In the genomic region with DNA sequence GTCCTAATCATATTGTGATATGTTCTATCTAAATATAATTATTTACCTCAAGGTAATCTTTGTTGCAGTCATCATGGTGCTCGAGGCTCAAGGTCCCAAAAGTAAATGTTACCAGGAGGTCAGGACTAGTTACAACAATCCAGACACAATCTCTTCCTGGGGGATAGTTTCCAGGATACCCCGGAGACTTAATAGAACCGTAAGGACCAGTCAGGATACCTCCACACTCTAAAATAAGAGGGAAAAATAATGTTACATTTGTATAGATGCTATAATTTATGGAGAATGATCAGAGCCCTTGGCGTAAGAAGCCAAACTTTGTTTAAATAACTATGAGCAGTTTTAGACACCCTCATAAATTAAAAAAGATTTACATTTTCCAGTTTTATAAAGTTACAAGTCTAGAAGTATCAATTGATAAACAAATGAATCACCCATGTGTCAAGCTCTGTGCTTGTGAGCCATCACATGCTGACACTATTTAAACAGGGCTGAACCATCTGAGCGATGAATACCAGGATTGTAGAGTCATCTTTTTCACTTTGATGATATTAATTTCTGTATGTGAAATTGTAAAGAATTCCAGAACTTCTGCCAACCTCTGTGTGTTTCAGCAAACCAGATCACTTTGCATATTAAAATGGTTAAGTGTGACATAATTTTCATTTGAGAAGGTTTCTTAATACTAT, we compare ENCODE assay signal across 1 cellular context.
A peak's percentile ranks its signal among the peaks of the same experiment; 100 is the strongest.
TF ChIP-seq lines count a peak whose summit lies in the region.

No MANE protein-coding gene starts in this region.

TF ChIP-seq in A549, 52 proteins besides CTCF, POLR2A, EP300 and RAD21:
- TF ChIP-seq HOXB13 (CRISPR knock-in tag; IDR thresholded peaks at IDR 0.05; ENCODE audit: low read depth) (no peak), JUNB (IDR thresholded peaks at IDR 0.05) (peak; percentile 77), KDM1A (IDR thresholded peaks at IDR 0.05; ENCODE audit: low read depth) (no peak), CEBPB (IDR thresholded peaks at IDR 0.05) (no peak), FOXS1 (CRISPR knock-in tag; IDR thresholded peaks at IDR 0.05) (no peak), FOSL2 (IDR thresholded peaks at IDR 0.05) (peak; percentile 60), FOSL2 (CRISPR knock-in tag; IDR thresholded peaks at IDR 0.05) (peak; percentile 60), GATA3 (IDR thresholded peaks at IDR 0.05; ENCODE audit: borderline replicate concordance) (peak; percentile 29; the same call in 1 of the 2 replicates), ESRRA (IDR thresholded peaks at IDR 0.05; ENCODE audit: borderline replicate concordance, low read length) (no peak)
- TF ChIP-seq, protein P1, sequence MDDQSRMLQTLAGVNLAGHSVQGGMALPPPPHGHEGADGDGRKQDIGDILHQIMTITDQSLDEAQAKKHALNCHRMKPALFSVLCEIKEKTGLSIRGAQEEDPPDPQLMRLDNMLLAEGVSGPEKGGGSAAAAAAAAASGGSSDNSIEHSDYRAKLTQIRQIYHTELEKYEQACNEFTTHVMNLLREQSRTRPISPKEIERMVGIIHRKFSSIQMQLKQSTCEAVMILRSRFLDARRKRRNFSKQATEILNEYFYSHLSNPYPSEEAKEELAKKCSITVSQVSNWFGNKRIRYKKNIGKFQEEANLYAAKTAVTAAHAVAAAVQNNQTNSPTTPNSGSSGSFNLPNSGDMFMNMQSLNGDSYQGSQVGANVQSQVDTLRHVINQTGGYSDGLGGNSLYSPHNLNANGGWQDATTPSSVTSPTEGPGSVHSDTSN (IDR thresholded peaks at IDR 0.05), result 0 out of 2 replicates have a peak, but pooled peaks have one; percentile 19
- TF ChIP-seq, protein P2, sequence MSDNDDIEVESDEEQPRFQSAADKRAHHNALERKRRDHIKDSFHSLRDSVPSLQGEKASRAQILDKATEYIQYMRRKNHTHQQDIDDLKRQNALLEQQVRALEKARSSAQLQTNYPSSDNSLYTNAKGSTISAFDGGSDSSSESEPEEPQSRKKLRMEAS (IDR thresholded peaks at IDR 0.05), result peak; percentile 47; the same call in 1 of the 2 replicates
